Comparison of ENCODE assay signal across 1 cellular context in genomic region chr9:38026021-38026809, GRCh38.
TF ChIP-seq lines count a peak whose summit lies in the region.

No MANE protein-coding gene starts in this region.

TF ChIP-seq in K562, 482 proteins besides CTCF, POLR2A, EP300 and RAD21 (continued from another document and continues in another):
- TF ChIP-seq, protein P1, sequence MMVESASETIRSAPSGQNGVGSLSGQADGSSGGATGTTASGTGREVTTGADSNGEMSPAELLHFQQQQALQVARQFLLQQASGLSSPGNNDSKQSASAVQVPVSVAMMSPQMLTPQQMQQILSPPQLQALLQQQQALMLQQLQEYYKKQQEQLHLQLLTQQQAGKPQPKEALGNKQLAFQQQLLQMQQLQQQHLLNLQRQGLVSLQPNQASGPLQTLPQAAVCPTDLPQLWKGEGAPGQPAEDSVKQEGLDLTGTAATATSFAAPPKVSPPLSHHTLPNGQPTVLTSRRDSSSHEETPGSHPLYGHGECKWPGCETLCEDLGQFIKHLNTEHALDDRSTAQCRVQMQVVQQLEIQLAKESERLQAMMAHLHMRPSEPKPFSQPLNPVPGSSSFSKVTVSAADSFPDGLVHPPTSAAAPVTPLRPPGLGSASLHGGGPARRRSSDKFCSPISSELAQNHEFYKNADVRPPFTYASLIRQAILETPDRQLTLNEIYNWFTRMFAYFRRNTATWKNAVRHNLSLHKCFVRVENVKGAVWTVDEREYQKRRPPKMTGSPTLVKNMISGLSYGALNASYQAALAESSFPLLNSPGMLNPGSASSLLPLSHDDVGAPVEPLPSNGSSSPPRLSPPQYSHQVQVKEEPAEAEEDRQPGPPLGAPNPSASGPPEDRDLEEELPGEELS (CRISPR knock-in tag; IDR thresholded peaks at IDR 0.05; ENCODE audit: borderline replicate concordance): 0 out of 2 replicates have a peak, but pooled peaks have one; percentile 20
- TF ChIP-seq CBX3 (IDR thresholded peaks at IDR 0.05; ENCODE audit: borderline replicate concordance in 1 of 2, low read length in 2 of 2): 0 out of 3 replicates have a peak, but pooled peaks of 1 of the 2 experiments have one; percentile 12
- peak in 1 of 2 experiments; percentile 29; a peak in 1 of 4 replicates for TF ChIP-seq FOXA3 (CRISPR knock-in tag; conservative IDR thresholded peaks at IDR 0.05 in 1 of 2, IDR thresholded peaks at IDR 0.05 in 1 of 2)
- TF ChIP-seq ZNF316 (IDR thresholded peaks at IDR 0.05): peak; percentile 77
- TF ChIP-seq, protein P2, sequence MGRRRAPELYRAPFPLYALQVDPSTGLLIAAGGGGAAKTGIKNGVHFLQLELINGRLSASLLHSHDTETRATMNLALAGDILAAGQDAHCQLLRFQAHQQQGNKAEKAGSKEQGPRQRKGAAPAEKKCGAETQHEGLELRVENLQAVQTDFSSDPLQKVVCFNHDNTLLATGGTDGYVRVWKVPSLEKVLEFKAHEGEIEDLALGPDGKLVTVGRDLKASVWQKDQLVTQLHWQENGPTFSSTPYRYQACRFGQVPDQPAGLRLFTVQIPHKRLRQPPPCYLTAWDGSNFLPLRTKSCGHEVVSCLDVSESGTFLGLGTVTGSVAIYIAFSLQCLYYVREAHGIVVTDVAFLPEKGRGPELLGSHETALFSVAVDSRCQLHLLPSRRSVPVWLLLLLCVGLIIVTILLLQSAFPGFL (CRISPR knock-in tag; IDR thresholded peaks at IDR 0.05): no peak
- TF ChIP-seq ETV5 (CRISPR knock-in tag; IDR thresholded peaks at IDR 0.05; ENCODE audit: low read depth): no peak
- no peak for TF ChIP-seq LEF1 (IDR thresholded peaks at IDR 0.05)
- TF ChIP-seq ZNF76 (CRISPR knock-in tag; IDR thresholded peaks at IDR 0.05; ENCODE audit: borderline replicate concordance): no peak
- TF ChIP-seq ZC3H11A (IDR thresholded peaks at IDR 0.05; ENCODE audit: low read depth, low read length): no peak
- TF ChIP-seq ZNF146 (CRISPR knock-in tag; IDR thresholded peaks at IDR 0.05; ENCODE audit: unreplicated experiment): no peak
- no peak for TF ChIP-seq TAF9B (IDR thresholded peaks at IDR 0.05; ENCODE audit: partially characterized antibody)
- TF ChIP-seq FOXK2 (conservative IDR thresholded peaks at IDR 0.05 in 1 of 2, IDR thresholded peaks at IDR 0.05 in 1 of 2; ENCODE audit: low read depth in 2 of 2): no peak
- no peak for TF ChIP-seq ZFPM2 (CRISPR knock-in tag; IDR thresholded peaks at IDR 0.05)
- TF ChIP-seq ZNF143 (CRISPR knock-in tag; IDR thresholded peaks at IDR 0.05): 0 out of 2 replicates have a peak, but pooled peaks have one; percentile 33
- TF ChIP-seq ZNF707 (CRISPR knock-in tag; conservative IDR thresholded peaks at IDR 0.05): no peak
- TF ChIP-seq FOSL1 (tag; conservative IDR thresholded peaks at IDR 0.05): peak; percentile 79
- TF ChIP-seq NFATC3 (IDR thresholded peaks at IDR 0.05): no peak
- TF ChIP-seq POLR2B (IDR thresholded peaks at IDR 0.05; ENCODE audit: low read depth, partially characterized antibody): no peak
- TF ChIP-seq, protein P3, sequence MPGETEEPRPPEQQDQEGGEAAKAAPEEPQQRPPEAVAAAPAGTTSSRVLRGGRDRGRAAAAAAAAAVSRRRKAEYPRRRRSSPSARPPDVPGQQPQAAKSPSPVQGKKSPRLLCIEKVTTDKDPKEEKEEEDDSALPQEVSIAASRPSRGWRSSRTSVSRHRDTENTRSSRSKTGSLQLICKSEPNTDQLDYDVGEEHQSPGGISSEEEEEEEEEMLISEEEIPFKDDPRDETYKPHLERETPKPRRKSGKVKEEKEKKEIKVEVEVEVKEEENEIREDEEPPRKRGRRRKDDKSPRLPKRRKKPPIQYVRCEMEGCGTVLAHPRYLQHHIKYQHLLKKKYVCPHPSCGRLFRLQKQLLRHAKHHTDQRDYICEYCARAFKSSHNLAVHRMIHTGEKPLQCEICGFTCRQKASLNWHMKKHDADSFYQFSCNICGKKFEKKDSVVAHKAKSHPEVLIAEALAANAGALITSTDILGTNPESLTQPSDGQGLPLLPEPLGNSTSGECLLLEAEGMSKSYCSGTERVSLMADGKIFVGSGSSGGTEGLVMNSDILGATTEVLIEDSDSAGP (CRISPR knock-in tag; IDR thresholded peaks at IDR 0.05): no peak
- TF ChIP-seq HDAC2 (IDR thresholded peaks at IDR 0.05): no peak
- TF ChIP-seq, protein P4, sequence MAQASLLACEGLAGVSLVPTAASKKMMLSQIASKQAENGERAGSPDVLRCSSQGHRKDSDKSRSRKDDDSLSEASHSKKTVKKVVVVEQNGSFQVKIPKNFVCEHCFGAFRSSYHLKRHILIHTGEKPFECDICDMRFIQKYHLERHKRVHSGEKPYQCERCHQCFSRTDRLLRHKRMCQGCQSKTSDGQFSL (CRISPR knock-in tag; IDR thresholded peaks at IDR 0.05): no peak
- TF ChIP-seq, protein P4 (tag; IDR thresholded peaks at IDR 0.05): no peak
- TF ChIP-seq GABPB1 (CRISPR knock-in tag; IDR thresholded peaks at IDR 0.05): 0 out of 2 replicates have a peak, but pooled peaks have one; percentile 20
- TF ChIP-seq ZNF24 (IDR thresholded peaks at IDR 0.05): no peak
- TF ChIP-seq NR4A1 (CRISPR knock-in tag; IDR thresholded peaks at IDR 0.05): no peak
- no peak for TF ChIP-seq NR4A1 (tag; IDR thresholded peaks at IDR 0.05)
- TF ChIP-seq SP2 (IDR thresholded peaks at IDR 0.05; ENCODE audit: extremely low read depth, low read depth, low read length, poor library complexity, severe bottlenecking): no peak
- TF ChIP-seq SRSF1 (IDR thresholded peaks at IDR 0.05; ENCODE audit: low read depth, low read length): no peak
- TF ChIP-seq, protein P5, sequence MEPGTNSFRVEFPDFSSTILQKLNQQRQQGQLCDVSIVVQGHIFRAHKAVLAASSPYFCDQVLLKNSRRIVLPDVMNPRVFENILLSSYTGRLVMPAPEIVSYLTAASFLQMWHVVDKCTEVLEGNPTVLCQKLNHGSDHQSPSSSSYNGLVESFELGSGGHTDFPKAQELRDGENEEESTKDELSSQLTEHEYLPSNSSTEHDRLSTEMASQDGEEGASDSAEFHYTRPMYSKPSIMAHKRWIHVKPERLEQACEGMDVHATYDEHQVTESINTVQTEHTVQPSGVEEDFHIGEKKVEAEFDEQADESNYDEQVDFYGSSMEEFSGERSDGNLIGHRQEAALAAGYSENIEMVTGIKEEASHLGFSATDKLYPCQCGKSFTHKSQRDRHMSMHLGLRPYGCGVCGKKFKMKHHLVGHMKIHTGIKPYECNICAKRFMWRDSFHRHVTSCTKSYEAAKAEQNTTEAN (CRISPR knock-in tag; IDR thresholded peaks at IDR 0.05): no peak
- TF ChIP-seq, protein P6, sequence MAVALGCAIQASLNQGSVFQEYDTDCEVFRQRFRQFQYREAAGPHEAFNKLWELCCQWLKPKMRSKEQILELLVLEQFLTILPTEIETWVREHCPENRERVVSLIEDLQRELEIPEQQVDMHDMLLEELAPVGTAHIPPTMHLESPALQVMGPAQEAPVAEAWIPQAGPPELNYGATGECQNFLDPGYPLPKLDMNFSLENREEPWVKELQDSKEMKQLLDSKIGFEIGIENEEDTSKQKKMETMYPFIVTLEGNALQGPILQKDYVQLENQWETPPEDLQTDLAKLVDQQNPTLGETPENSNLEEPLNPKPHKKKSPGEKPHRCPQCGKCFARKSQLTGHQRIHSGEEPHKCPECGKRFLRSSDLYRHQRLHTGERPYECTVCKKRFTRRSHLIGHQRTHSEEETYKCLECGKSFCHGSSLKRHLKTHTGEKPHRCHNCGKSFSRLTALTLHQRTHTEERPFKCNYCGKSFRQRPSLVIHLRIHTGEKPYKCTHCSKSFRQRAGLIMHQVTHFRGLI (CRISPR knock-in tag; IDR thresholded peaks at IDR 0.05): no peak
- TF ChIP-seq ZC3H8 (IDR thresholded peaks at IDR 0.05): no peak
- TF ChIP-seq TSC22D4 (tag; IDR thresholded peaks at IDR 0.05): no peak
- no peak for TF ChIP-seq CBFA2T3 (IDR thresholded peaks at IDR 0.05)
- no peak for TF ChIP-seq SMC3 (conservative IDR thresholded peaks at IDR 0.05; ENCODE audit: insufficient read depth, low read depth, low read length)
- TF ChIP-seq, protein P7, sequence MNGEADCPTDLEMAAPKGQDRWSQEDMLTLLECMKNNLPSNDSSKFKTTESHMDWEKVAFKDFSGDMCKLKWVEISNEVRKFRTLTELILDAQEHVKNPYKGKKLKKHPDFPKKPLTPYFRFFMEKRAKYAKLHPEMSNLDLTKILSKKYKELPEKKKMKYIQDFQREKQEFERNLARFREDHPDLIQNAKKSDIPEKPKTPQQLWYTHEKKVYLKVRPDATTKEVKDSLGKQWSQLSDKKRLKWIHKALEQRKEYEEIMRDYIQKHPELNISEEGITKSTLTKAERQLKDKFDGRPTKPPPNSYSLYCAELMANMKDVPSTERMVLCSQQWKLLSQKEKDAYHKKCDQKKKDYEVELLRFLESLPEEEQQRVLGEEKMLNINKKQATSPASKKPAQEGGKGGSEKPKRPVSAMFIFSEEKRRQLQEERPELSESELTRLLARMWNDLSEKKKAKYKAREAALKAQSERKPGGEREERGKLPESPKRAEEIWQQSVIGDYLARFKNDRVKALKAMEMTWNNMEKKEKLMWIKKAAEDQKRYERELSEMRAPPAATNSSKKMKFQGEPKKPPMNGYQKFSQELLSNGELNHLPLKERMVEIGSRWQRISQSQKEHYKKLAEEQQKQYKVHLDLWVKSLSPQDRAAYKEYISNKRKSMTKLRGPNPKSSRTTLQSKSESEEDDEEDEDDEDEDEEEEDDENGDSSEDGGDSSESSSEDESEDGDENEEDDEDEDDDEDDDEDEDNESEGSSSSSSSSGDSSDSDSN (IDR thresholded peaks at IDR 0.05; ENCODE audit: borderline replicate concordance in 1 of 2, low read depth in 2 of 2, low read length in 2 of 2): no peak
- no peak for TF ChIP-seq BRF1 (IDR thresholded peaks at IDR 0.05; ENCODE audit: borderline replicate concordance, extremely low read depth, insufficient read length)
- TF ChIP-seq SRSF7 (optimal IDR thresholded peaks at IDR 0.05; ENCODE audit: low read depth, low read length): no peak
- peak; percentile 91 for TF ChIP-seq ATF3 (IDR thresholded peaks at IDR 0.05)
- no peak for TF ChIP-seq ATF3 (CRISPR knock-in tag; conservative IDR thresholded peaks at IDR 0.05)
- no peak for TF ChIP-seq TAF15 (IDR thresholded peaks at IDR 0.05; ENCODE audit: low read depth, low read length)
- no peak for TF ChIP-seq MCM5 (IDR thresholded peaks at IDR 0.05; ENCODE audit: low read depth)
- TF ChIP-seq PPARD (CRISPR knock-in tag; IDR thresholded peaks at IDR 0.05): no peak
- TF ChIP-seq STAT5A (IDR thresholded peaks at IDR 0.05; ENCODE audit: borderline replicate concordance, low read length): no peak
- TF ChIP-seq, protein P8, sequence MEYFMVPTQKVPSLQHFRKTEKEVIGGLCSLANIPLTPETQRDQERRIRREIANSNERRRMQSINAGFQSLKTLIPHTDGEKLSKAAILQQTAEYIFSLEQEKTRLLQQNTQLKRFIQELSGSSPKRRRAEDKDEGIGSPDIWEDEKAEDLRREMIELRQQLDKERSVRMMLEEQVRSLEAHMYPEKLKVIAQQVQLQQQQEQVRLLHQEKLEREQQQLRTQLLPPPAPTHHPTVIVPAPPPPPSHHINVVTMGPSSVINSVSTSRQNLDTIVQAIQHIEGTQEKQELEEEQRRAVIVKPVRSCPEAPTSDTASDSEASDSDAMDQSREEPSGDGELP (CRISPR knock-in tag; IDR thresholded peaks at IDR 0.05; ENCODE audit: borderline replicate concordance): peak; percentile 78
- no peak for TF ChIP-seq RBM39 (optimal IDR thresholded peaks at IDR 0.05; ENCODE audit: low read depth, low read length)
- TF ChIP-seq MECOM (CRISPR knock-in tag; IDR thresholded peaks at IDR 0.05): no peak
- no peak for TF ChIP-seq MYC (IDR thresholded peaks at IDR 0.05; ENCODE audit: low read depth, low read length)
- no peak for TF ChIP-seq MYC (CRISPR knock-in tag; IDR thresholded peaks at IDR 0.05; ENCODE audit: borderline replicate concordance, low read depth)
- peak; percentile 19; the same call in 1 of the 2 replicates for TF ChIP-seq MAFK (IDR thresholded peaks at IDR 0.05; ENCODE audit: low read length)
- peak; percentile 69; the same call in 1 of the 2 replicates for TF ChIP-seq JUN (IDR thresholded peaks at IDR 0.05; ENCODE audit: borderline replicate concordance, low read depth, low read length)
- TF ChIP-seq JUN (CRISPR knock-in tag; IDR thresholded peaks at IDR 0.05; ENCODE audit: borderline replicate concordance): no peak
- TF ChIP-seq DMBX1 (CRISPR knock-in tag; IDR thresholded peaks at IDR 0.05; ENCODE audit: borderline replicate concordance): no peak
- TF ChIP-seq PTBP1 (IDR thresholded peaks at IDR 0.05; ENCODE audit: low read depth, low read length): no peak
- no peak for TF ChIP-seq ZNF23 (CRISPR knock-in tag; IDR thresholded peaks at IDR 0.05)
- TF ChIP-seq, protein P9, sequence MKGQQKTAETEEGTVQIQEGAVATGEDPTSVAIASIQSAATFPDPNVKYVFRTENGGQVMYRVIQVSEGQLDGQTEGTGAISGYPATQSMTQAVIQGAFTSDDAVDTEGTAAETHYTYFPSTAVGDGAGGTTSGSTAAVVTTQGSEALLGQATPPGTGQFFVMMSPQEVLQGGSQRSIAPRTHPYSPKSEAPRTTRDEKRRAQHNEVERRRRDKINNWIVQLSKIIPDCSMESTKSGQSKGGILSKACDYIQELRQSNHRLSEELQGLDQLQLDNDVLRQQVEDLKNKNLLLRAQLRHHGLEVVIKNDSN (CRISPR knock-in tag; IDR thresholded peaks at IDR 0.05): 0 out of 2 replicates have a peak, but pooled peaks have one; percentile 17
- peak; percentile 71 for TF ChIP-seq C11orf30 (IDR thresholded peaks at IDR 0.05; ENCODE audit: low read depth)
- 0 out of 2 replicates have a peak, but pooled peaks have one; percentile 27 for TF ChIP-seq SMARCE1 (IDR thresholded peaks at IDR 0.05)
- TF ChIP-seq ZNF224 (CRISPR knock-in tag; IDR thresholded peaks at IDR 0.05): no peak
- no peak for TF ChIP-seq SPI1 (IDR thresholded peaks at IDR 0.05; ENCODE audit: borderline replicate concordance, low read depth, low read length)
- TF ChIP-seq TAF1 (IDR thresholded peaks at IDR 0.05; ENCODE audit: control insufficient read depth, extremely low read depth, insufficient read depth, low read length, severe bottlenecking): no peak
- peak; percentile 69 for TF ChIP-seq MAX (CRISPR knock-in tag; IDR thresholded peaks at IDR 0.05)
- TF ChIP-seq SMAD1 (IDR thresholded peaks at IDR 0.05; ENCODE audit: low read depth, low read length, partially characterized antibody): no peak
- no peak for TF ChIP-seq TEAD4 (IDR thresholded peaks at IDR 0.05; ENCODE audit: low read length)
- no peak for TF ChIP-seq TEAD4 (CRISPR knock-in tag; IDR thresholded peaks at IDR 0.05; ENCODE audit: borderline replicate concordance)
- TF ChIP-seq CEBPG (CRISPR knock-in tag; IDR thresholded peaks at IDR 0.05): 0 out of 2 replicates have a peak, but pooled peaks have one; percentile 24
- no peak for TF ChIP-seq CEBPG (tag; conservative IDR thresholded peaks at IDR 0.05 in 1 of 2, IDR thresholded peaks at IDR 0.05 in 1 of 2)
